28 cellular contexts compared by ENCODE assay signal in the genomic region with DNA sequence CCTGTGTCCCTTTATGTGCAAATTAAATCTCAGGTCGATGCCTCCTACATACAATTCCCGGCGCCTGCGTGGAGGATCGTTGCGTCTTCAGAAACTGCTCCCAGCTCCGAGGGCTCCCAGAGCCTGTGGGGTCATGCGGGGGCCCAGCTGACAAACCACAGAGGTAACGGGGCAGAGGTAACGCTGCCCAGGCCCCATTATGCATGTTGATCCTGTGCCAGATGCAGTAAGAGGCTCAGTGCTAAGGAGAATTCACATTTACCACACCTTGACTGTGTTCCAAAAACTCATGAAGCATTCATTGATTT.
"Had no signal": no experiment of that assay in that cellular context is flagged by ENCODE, and none has a peak within 500 bp of the region (broad histone marks: within the 10 kb centered on the region; RNA-seq: fewer than 3 reads in every experiment).

No MANE protein-coding gene starts in this region.

- H3K9me3 Mint-ChIP-seq: dendritic cell treated with granulocyte-macrophage colony-stimulating factor and Interleukin-4, amounts not matched to agents 40 ng/mL and 50 ng/mL, for 4 days; naive thymus-derived CD8-positive, alpha-beta T cell; nephron progenitor cell; stimulated activated naive CD8-positive, alpha-beta T cell treated with anti-CD3 and anti-CD28 coated beads, Interleukin-15, amount 100 ng/mL, for 72 hours had no signal

- H3K4me1 ChIP-seq: heart right ventricle, pancreas, right lobe of liver, thyroid gland, vagina had no signal

- H3K4me3 Mint-ChIP-seq: dendritic cell treated with granulocyte-macrophage colony-stimulating factor and Interleukin-4, amounts not matched to agents 40 ng/mL and 50 ng/mL, for 4 days; naive thymus-derived CD8-positive, alpha-beta T cell; nephron progenitor cell; stimulated activated naive CD8-positive, alpha-beta T cell treated with anti-CD3 and anti-CD28 coated beads, Interleukin-15, amount 100 ng/mL, for 72 hours had no signal

- H3K27ac ChIP-seq: heart right ventricle, pancreas, right lobe of liver, thyroid gland, vagina had no signal

- H3K27me3 Mint-ChIP-seq: dendritic cell treated with granulocyte-macrophage colony-stimulating factor and Interleukin-4, amounts not matched to agents 40 ng/mL and 50 ng/mL, for 4 days had no signal

- H3K36me3 ChIP-seq: esophagus squamous epithelium, heart right ventricle, pancreas, right lobe of liver, thyroid gland, vagina had no signal

- H3K9me3 ChIP-seq: esophagus squamous epithelium, heart right ventricle, pancreas, right lobe of liver, thyroid gland, vagina had no signal

- H3K4me1 Mint-ChIP-seq: naive thymus-derived CD8-positive, alpha-beta T cell; stimulated activated naive CD8-positive, alpha-beta T cell treated with anti-CD3 and anti-CD28 coated beads, Interleukin-15, amount 100 ng/mL, for 72 hours had no signal

- H3K27me3 ChIP-seq: right lobe of liver, thyroid gland, vagina had no signal

- H3K36me3 Mint-ChIP-seq: naive thymus-derived CD8-positive, alpha-beta T cell had no signal

- DNase-seq: cerebellar nuclear complex; effector memory CD4-positive, alpha-beta T cell; erythroblast; esophagus squamous epithelium; foreskin melanocyte; glutamatergic neuron; heart right ventricle; hippocampal formation; kidney glomerular epithelial cell; mesenchymal stem cell; midbrain; naive thymus-derived CD8-positive, alpha-beta T cell; nephron progenitor cell; nucleus accumbens; retina; small intestine; stimulated activated CD4-positive, alpha-beta T cell treated with anti-CD3 and anti-CD28 coated beads, Interleukin-12 subunit alpha, Interleukin-12 subunit beta, amount 100 ng/mL, for 4 hours; stimulated activated CD4-positive, alpha-beta T cell treated with anti-CD3 and anti-CD28 coated beads, Interleukin-1b, Interleukin-23, amount 100 ng/mL, for 48 hours; stimulated activated CD4-positive, alpha-beta T cell treated with anti-CD3 and anti-CD28 coated beads, Interleukin-4, amount 100 ng/mL, for 1 hour; stimulated activated CD8-positive, alpha-beta memory T cell treated with anti-CD3 and anti-CD28 coated beads, Interleukin-4, amount 100 ng/mL, for 48 hours; stimulated activated naive CD4-positive, alpha-beta T cell; stimulated activated naive CD8-positive, alpha-beta T cell treated with anti-CD3 and anti-CD28 coated beads, Interleukin-15, amount 100 ng/mL, for 72 hours; thyroid gland; trophoblast cell had no signal

- H3K27ac Mint-ChIP-seq: dendritic cell treated with granulocyte-macrophage colony-stimulating factor and Interleukin-4, amounts not matched to agents 40 ng/mL and 50 ng/mL, for 4 days; naive thymus-derived CD8-positive, alpha-beta T cell; nephron progenitor cell; stimulated activated naive CD8-positive, alpha-beta T cell treated with anti-CD3 and anti-CD28 coated beads, Interleukin-15, amount 100 ng/mL, for 72 hours had no signal

- ATAC-seq: heart right ventricle; naive thymus-derived CD8-positive, alpha-beta T cell; pancreas; right lobe of liver; stimulated activated naive CD8-positive, alpha-beta T cell treated with anti-CD3 and anti-CD28 coated beads, Interleukin-15, amount 100 ng/mL, for 72 hours had no signal

- H3K4me3 ChIP-seq: esophagus squamous epithelium, heart right ventricle, pancreas, right lobe of liver, thyroid gland, vagina had no signal
